ENCODE assay signal across 8 cellular contexts in the genomic region with DNA sequence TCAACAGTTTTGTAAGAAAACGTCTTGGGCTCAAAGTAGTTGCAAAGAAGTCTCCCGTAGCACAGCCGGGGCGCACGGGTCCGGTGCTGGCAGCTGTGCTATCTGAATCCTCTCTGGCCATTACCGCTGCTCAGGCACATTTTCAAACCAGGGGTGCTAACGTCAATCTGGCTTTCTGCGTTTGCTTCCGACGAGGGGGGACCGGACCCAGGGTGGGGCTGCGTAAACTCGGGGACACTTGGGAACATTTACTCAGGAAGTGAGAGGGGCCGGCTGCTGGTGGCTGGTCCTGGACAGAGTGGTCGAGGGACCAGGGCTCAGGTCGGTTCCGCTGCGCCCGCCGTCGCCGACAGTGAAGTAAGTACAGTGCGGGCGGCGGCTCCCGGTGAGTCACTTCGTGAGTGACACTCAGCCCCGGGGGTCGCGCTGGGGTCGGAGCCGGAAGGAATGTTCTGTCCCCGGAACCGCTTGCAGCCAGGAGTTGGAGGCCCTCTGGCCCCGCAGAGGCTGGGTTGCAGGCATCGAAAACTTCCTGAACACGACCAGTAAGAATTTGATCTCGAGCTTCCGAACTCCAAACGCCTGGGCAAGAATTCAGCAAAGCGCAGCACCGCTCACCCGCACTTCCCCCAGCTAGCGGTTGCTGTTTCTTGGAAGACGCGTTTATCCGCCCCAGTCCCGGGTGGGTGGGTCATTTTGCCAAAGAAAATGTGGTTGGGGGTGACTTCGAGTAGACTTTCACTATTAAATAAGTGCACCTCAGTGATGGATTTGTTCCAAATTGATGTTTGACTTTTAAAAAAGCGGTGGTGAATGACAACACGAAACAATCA. TPM values are rescaled to one million over a fixed set of nuclear protein-coding genes. Genes with fewer than 3 reads are reported as not detected.
DNase-seq lines count a peak whose midpoint lies in the region; ATAC-seq and TF ChIP-seq lines count a peak whose summit lies in the region.

No MANE protein-coding gene starts in this region.

- H3K27ac ChIP-seq in DND-41 (ENCODE audit: low read length) = no peak overlapping the region
- H3K27ac ChIP-seq in colonic mucosa = no peak overlapping the region
- H3K27ac ChIP-seq in urinary bladder (ENCODE audit: low read depth) = peak overlapping the region; percentile 4

- H3K27ac Mint-ChIP-seq in T-helper 17 cell (peak overlapping the region; percentile 83), mesothelial cell of epicardium (peak overlapping the region; percentile 69)

- peak overlapping the region; percentile 99 for H3K4me3 Mint-ChIP-seq in T-helper 17 cell
- peak overlapping the region; percentile 86 for H3K4me3 Mint-ChIP-seq in mesothelial cell of epicardium

- H3K27me3 ChIP-seq in DND-41 (ENCODE audit: insufficient read depth, low read length, poor library complexity) = peaks cover 17% of the 10 kb centered on the region
- peaks cover 75% of the 10 kb centered on the region for H3K27me3 ChIP-seq in colonic mucosa

- no peak for DNase-seq in DND-41
- DNase-seq in T-helper 17 cell = peak; percentile 13 to 47 (median 28)
- DNase-seq in colonic mucosa = peak; percentile 29
- DNase-seq in mesothelial cell of epicardium (ENCODE audit: low spot score in 2 of 2, unreplicated experiment in 2 of 2) = peak in 1 of 2 experiments; percentile 51
- no peak for DNase-seq in GOT3 (lab: John Stamatoyannopoulos, UW)

- no peak for ATAC-seq in DND-41 (ENCODE audit: insufficient read depth, low read depth)
- ATAC-seq in T-helper 17 cell = no peak
- ATAC-seq in HG02852 (IDR thresholded peaks at IDR 0.05; ENCODE audit: unreplicated experiment) = no peak
- no peak for ATAC-seq in HG02642 (IDR thresholded peaks at IDR 0.05; ENCODE audit: poor library complexity, unreplicated experiment)

- peaks cover 36% of the 10 kb centered on the region for H3K79me2 ChIP-seq in DND-41 (ENCODE audit: insufficient read depth, low read length)

- no peak for TF ChIP-seq CTCF in DND-41 (IDR thresholded peaks at IDR 0.05; ENCODE audit: borderline replicate concordance, extremely low read depth, low read length, poor library complexity, severe bottlenecking)
- no peak for TF ChIP-seq CTCF in colonic mucosa (IDR thresholded peaks at IDR 0.05)
- no peak for TF ChIP-seq CTCF in mesothelial cell of epicardium (IDR thresholded peaks at IDR 0.05; ENCODE audit: unreplicated experiment)

- WGBS in urinary bladder = 2% methylated on average over 52 of the region's 52 CpGs

- H3K36me3 ChIP-seq in DND-41 (ENCODE audit: insufficient read depth, low read length) (no peaks in the 10 kb centered on the region; the same call in 1 of the 2 replicates), colonic mucosa (no peaks in the 10 kb centered on the region), urinary bladder (ENCODE audit: insufficient read depth) (no peaks in the 10 kb centered on the region)

- H3K9me3 ChIP-seq in DND-41 (ENCODE audit: insufficient read depth, low read length, severe bottlenecking) = no peaks in the 10 kb centered on the region
- no peaks in the 10 kb centered on the region for H3K9me3 ChIP-seq in T-helper 17 cell (ENCODE audit: control insufficient read depth, low read length, poor library complexity, severe bottlenecking)
- no peaks in the 10 kb centered on the region for H3K9me3 ChIP-seq in colonic mucosa

- H3K4me2 ChIP-seq in DND-41 (ENCODE audit: insufficient read depth, low read length) = peak overlapping the region; percentile 77

- H2AFZ ChIP-seq in DND-41 (ENCODE audit: low read depth, low read length) = peak overlapping the region; percentile 27; the same call in 1 of the 2 replicates

- H3K36me3 Mint-ChIP-seq in T-helper 17 cell (ENCODE audit: low read depth) (peaks cover 2% of the 10 kb centered on the region), mesothelial cell of epicardium (no peaks in the 10 kb centered on the region)

- H3K27me3 Mint-ChIP-seq in T-helper 17 cell (peaks cover 52% of the 10 kb centered on the region), mesothelial cell of epicardium (ENCODE audit: low read depth) (peaks cover 84% of the 10 kb centered on the region)

- H4K20me1 ChIP-seq in DND-41 (ENCODE audit: insufficient read depth, low read length) = peaks cover 9% of the 10 kb centered on the region; the same call in 1 of the 2 replicates

- H3K4me1 Mint-ChIP-seq in T-helper 17 cell (peaks cover 53% of the 10 kb centered on the region), mesothelial cell of epicardium (peaks cover 42% of the 10 kb centered on the region)

- H3K9me3 Mint-ChIP-seq in mesothelial cell of epicardium = no peaks in the 10 kb centered on the region

- peak overlapping the region; percentile 25; the same call in 1 of the 2 replicates for H3K9ac ChIP-seq in DND-41 (ENCODE audit: low read depth, low read length)
- H3K9ac ChIP-seq in colonic mucosa (ENCODE audit: low read depth in 2 of 2, low read length in 2 of 2) = no peak overlapping the region

- H3K4me1 ChIP-seq in DND-41 (ENCODE audit: insufficient read depth, low read length) (peaks cover 30% of the 10 kb centered on the region), colonic mucosa (peaks cover 12% of the 10 kb centered on the region), urinary bladder (ENCODE audit: insufficient read depth) (no peaks in the 10 kb centered on the region)

- intact Hi-C loops in colonic mucosa (cut with DNase I) = loop anchor here (5.0 to 10.0 kb wide), 4 partner anchors 235 to 965 kb away; a partner anchor contains a TSS

- H3K4me3 ChIP-seq in DND-41 (ENCODE audit: low read depth in 1 of 2, low read length in 2 of 2) (peak overlapping the region in 1 of 2 experiments; percentile 58; a peak in 2 of 4 replicates), colonic mucosa (peak overlapping the region; percentile 10), urinary bladder (ENCODE audit: low read depth, low read length) (peak overlapping the region; percentile 25)

RNA-seq across cellular contexts. Expression of a gene that starts 1.4 kb away (rescaled TPM):
- total RNA-seq in T-helper 17 cell (10 to 100 TPM; 13.5 to 15.4 TPM), colonic mucosa (1 to 10 TPM; 1.1 TPM), mesothelial cell of epicardium (8.7 to 9.8 TPM (median 8.7 TPM) in 3 replicates), urinary bladder (2.4 TPM)
- polyA plus RNA-seq in urinary bladder = 2.9 TPM

Comparison
In these comparisons a context has a peak if more than half of its experiments do, and no peak if none do; other contexts are left out.
1. DNase-seq: peak in T-helper 17 cell (3 of 3) and colonic mucosa (single experiment); none in DND-41 (single experiment) and GOT3 (single experiment).